ENCODE assay signal across 4 cellular contexts in genomic region chr3:111241960-111242359, GRCh38.
"Had no signal": no experiment of that assay in that cellular context is flagged by ENCODE, and none has a peak within 500 bp of the region (broad histone marks: within the 10 kb centered on the region; RNA-seq: fewer than 3 reads in every experiment).

No MANE protein-coding gene starts in this region.

- ATAC-seq: GM23338 had no signal

- H3K4me1 Mint-ChIP-seq: GM23338 had no signal

- DNase-seq: H9, HCEC 1CT, IMR-90 had no signal

- H3K4me3 ChIP-seq: GM23338 had no signal

- H3K4me3 Mint-ChIP-seq: GM23338, H9 had no signal

- H2AFZ ChIP-seq: GM23338 had no signal

- H3K4me2 ChIP-seq: GM23338 had no signal
